In the genomic region with DNA sequence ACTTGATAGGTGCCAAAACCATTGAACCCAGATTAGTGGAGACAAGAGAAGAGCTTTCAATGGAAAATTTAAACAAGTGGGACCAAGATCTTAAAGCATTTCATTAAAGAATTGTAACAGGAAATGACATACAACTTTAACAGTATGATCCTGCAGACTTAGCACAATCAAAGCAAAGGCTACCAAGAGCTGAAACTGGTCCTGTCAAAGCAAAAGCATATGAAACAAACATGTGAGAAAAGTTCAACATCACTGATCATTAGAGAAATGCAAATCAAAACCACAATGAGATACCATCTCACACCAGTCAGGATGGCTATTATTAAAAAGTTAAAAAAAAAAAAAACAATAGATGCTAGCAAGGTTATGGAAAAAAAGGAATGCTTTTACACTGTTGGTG, we compare ENCODE assay signal across 29 cellular contexts.
DNase-seq lines count a peak whose midpoint lies in the region; ATAC-seq and TF ChIP-seq lines count a peak whose summit lies in the region.
"Had no signal": no experiment of that assay in that cellular context is flagged by ENCODE, and none has a peak within 500 bp of the region (broad histone marks: within the 10 kb centered on the region; RNA-seq: fewer than 3 reads in every experiment).

No MANE protein-coding gene starts in this region.

- H2AFZ ChIP-seq in MM.1S (ENCODE audit: low read length) (no peak overlapping the region), mammary epithelial cell (ENCODE audit: low read depth, low read length) (no peak overlapping the region)
- H2AFZ ChIP-seq: GM23338 had no signal

- peak overlapping the region; percentile 26; the same call in 1 of the 2 replicates for H3K4me2 ChIP-seq in MM.1S (ENCODE audit: low read depth, low read length)
- H3K4me2 ChIP-seq in mammary epithelial cell (ENCODE audit: insufficient read depth, low read depth, low read length), result no peak overlapping the region
- H3K4me2 ChIP-seq: BLaER1, GM23338 had no signal

- TF ChIP-seq CTCF in MM.1S (IDR thresholded peaks at IDR 0.05; ENCODE audit: low read length) (no peak), BE2C (IDR thresholded peaks at IDR 0.05; ENCODE audit: low read depth, low read length) (no peak), mammary epithelial cell (conservative IDR thresholded peaks at IDR 0.05 in 1 of 2, IDR thresholded peaks at IDR 0.05 in 1 of 2; ENCODE audit: extremely low read depth in 1 of 2, insufficient read depth in 1 of 2, low read depth in 1 of 2, low read length in 2 of 2) (no peak), MCF 10A (IDR thresholded peaks at IDR 0.05; ENCODE audit: unreplicated experiment) (no peak)

- POLR2A ChIA-PET in MCF 10A (lab: Yijun Ruan, JAX), result no interaction called here

- in situ Hi-C loops in mammary epithelial cell (cut with MboI; ENCODE audit: low sequenced_read_pairs in 2 of 2), result no loop called here

- H3K9ac ChIP-seq in MM.1S (ENCODE audit: low read length) (no peak overlapping the region), mammary epithelial cell (ENCODE audit: insufficient read depth, low read length) (no peak overlapping the region)
- H3K9ac ChIP-seq: BLaER1 had no signal

- no peak overlapping the region for H3K4me3 ChIP-seq in MM.1S (ENCODE audit: low read length)
- H3K4me3 ChIP-seq in BE2C (ENCODE audit: low read depth, low read length), result no peak overlapping the region
- H3K4me3 ChIP-seq in mammary epithelial cell (replicated peaks in 1 of 3; ENCODE audit: insufficient read depth in 1 of 3, low read depth in 2 of 3, low read length in 3 of 3), result no peak overlapping the region
- H3K4me3 ChIP-seq: BLaER1, GM23338 had no signal

- H3K79me2 ChIP-seq in MM.1S (ENCODE audit: low read length) (no peaks in the 10 kb centered on the region), mammary epithelial cell (ENCODE audit: insufficient read depth, low read length) (no peaks in the 10 kb centered on the region)

- H3K9me2 ChIP-seq in MM.1S (replicated peaks; ENCODE audit: insufficient read depth, low read length), result no peaks in the 10 kb centered on the region

- H4K20me1 ChIP-seq in MM.1S (ENCODE audit: insufficient read depth, low read length) (no peaks in the 10 kb centered on the region), mammary epithelial cell (ENCODE audit: insufficient read depth, low read length) (no peaks in the 10 kb centered on the region)
- H4K20me1 ChIP-seq: BLaER1 had no signal

- no peak overlapping the region for H3K4me3 Mint-ChIP-seq in MCF 10A (ENCODE audit: unreplicated experiment)
- H3K4me3 Mint-ChIP-seq: CD4-positive, CD25-positive, alpha-beta regulatory T cell; GM23338; H9; T-cell had no signal

- H3K27ac Mint-ChIP-seq in MCF 10A (ENCODE audit: low read depth, unreplicated experiment), result no peak overlapping the region
- H3K27ac Mint-ChIP-seq: CD4-positive, CD25-positive, alpha-beta regulatory T cell; GM23338; H9; T-cell had no signal

- ATAC-seq in GM18511 (IDR thresholded peaks at IDR 0.05; ENCODE audit: unreplicated experiment) (peak; percentile 74), GM19351 (IDR thresholded peaks at IDR 0.05; ENCODE audit: unreplicated experiment) (peak; percentile 47), HG02852 (IDR thresholded peaks at IDR 0.05; ENCODE audit: unreplicated experiment) (peak; percentile 75), GM19455 (IDR thresholded peaks at IDR 0.05; ENCODE audit: unreplicated experiment) (no peak)
- ATAC-seq: GM23338, Panc1, T-cell had no signal

- H3K9me3 ChIP-seq in MM.1S (replicated peaks; ENCODE audit: insufficient read depth, low read length) (no peaks in the 10 kb centered on the region), BE2C (no peaks in the 10 kb centered on the region), mammary epithelial cell (replicated peaks; ENCODE audit: insufficient read depth, low read length) (peaks cover 3% of the 10 kb centered on the region)
- H3K9me3 ChIP-seq: BLaER1 had no signal

- H3K27ac ChIP-seq in MM.1S (ENCODE audit: low read length), result peak overlapping the region; percentile 54; the same call in 1 of the 2 replicates
- no peak overlapping the region for H3K27ac ChIP-seq in mammary epithelial cell (ENCODE audit: insufficient read depth, low read depth, low read length)
- H3K27ac ChIP-seq: BLaER1, RWPE1 had no signal

- no peaks in the 10 kb centered on the region for H3K4me1 Mint-ChIP-seq in MCF 10A (ENCODE audit: insufficient read depth, unreplicated experiment)
- H3K4me1 Mint-ChIP-seq: CD4-positive, CD25-positive, alpha-beta regulatory T cell; GM23338; H9; T-cell had no signal

- BruUV-seq in mammary epithelial cell (replicated peaks; lab: Mats Ljungman, UMichigan) (no TSS peak), MCF 10A (replicated peaks; lab: Mats Ljungman, UMichigan) (no TSS peak)

- intact Hi-C loops in mammary epithelial cell (cut with micrococcal nuclease), result no loop called here
- intact Hi-C loops in MCF 10A (cut with micrococcal nuclease), result no loop called here

- no peaks in the 10 kb centered on the region for H3K36me3 Mint-ChIP-seq in MCF 10A (ENCODE audit: insufficient read depth, unreplicated experiment)
- H3K36me3 Mint-ChIP-seq: CD4-positive, CD25-positive, alpha-beta regulatory T cell; T-cell had no signal

- CTCF ChIA-PET in mammary epithelial cell (lab: Charles Lee; ENCODE audit: low non-redundant PET), result no interaction called here
- CTCF ChIA-PET in MCF 10A (lab: Yijun Ruan, JAX), result interaction anchor here (0.7 kb wide), 1 partner anchor 368 kb away, joined by 3 read pairs; no protein-coding TSS in a partner anchor

- dilution Hi-C loops in mammary epithelial cell (cut with HindIII; ENCODE audit: low sequenced_read_pairs), result no loop called here

- no peaks in the 10 kb centered on the region for H3F3A ChIP-seq in MM.1S (ENCODE audit: insufficient read depth, low read length)

- no peaks in the 10 kb centered on the region for H3K36me3 ChIP-seq in MM.1S (replicated peaks; ENCODE audit: insufficient read depth, low read length)
- H3K36me3 ChIP-seq in BE2C, result no peaks in the 10 kb centered on the region
- no peaks in the 10 kb centered on the region for H3K36me3 ChIP-seq in mammary epithelial cell (ENCODE audit: insufficient read depth, low read length)
- H3K36me3 ChIP-seq: BLaER1 had no signal

- H3K27me3 Mint-ChIP-seq in MCF 10A (ENCODE audit: insufficient read depth, unreplicated experiment), result no peaks in the 10 kb centered on the region
- H3K27me3 Mint-ChIP-seq: CD4-positive, CD25-positive, alpha-beta regulatory T cell; T-cell had no signal

- peaks cover 13% of the 10 kb centered on the region for H3K9me3 Mint-ChIP-seq in MCF 10A (ENCODE audit: unreplicated experiment)
- H3K9me3 Mint-ChIP-seq: GM23338 had no signal

- H3K4me1 ChIP-seq in MM.1S (ENCODE audit: low read length), result peaks cover 5% of the 10 kb centered on the region; the same call in 1 of the 2 replicates
- H3K4me1 ChIP-seq in BE2C, result no peaks in the 10 kb centered on the region
- H3K4me1 ChIP-seq in mammary epithelial cell (ENCODE audit: insufficient read depth, low read length), result no peaks in the 10 kb centered on the region
- H3K4me1 ChIP-seq: BLaER1 had no signal

- peak; percentile 73 for DNase-seq in MM.1S
- DNase-seq in BE2C, result no peak
- no peak for DNase-seq in mammary epithelial cell
- DNase-seq in MCF 10A (ENCODE audit: unreplicated experiment), result no peak
- DNase-seq: 8988T; ACHN; CD4-positive, CD25-positive, alpha-beta regulatory T cell; DMS153; DND-41; H9; Karpas-422; MV-4-11; NCI-H1105; NCI-H1436 treated with DMSO at 0.1 percent for 48 hours; NCI-H1930; NCI-H2107; NCI-H446; NCI-H524 treated with DMSO at 0.1 percent for 48 hours; NCI-H774; SHP77; T-cell had no signal

- H3K27me3 ChIP-seq in MM.1S (replicated peaks; ENCODE audit: insufficient read depth, low read length) (no peaks in the 10 kb centered on the region), BE2C (no peaks in the 10 kb centered on the region), mammary epithelial cell (ENCODE audit: insufficient read depth, low read length) (no peaks in the 10 kb centered on the region)
- H3K27me3 ChIP-seq: BLaER1 had no signal
